8 cellular contexts compared by ENCODE assay signal in the genomic region with DNA sequence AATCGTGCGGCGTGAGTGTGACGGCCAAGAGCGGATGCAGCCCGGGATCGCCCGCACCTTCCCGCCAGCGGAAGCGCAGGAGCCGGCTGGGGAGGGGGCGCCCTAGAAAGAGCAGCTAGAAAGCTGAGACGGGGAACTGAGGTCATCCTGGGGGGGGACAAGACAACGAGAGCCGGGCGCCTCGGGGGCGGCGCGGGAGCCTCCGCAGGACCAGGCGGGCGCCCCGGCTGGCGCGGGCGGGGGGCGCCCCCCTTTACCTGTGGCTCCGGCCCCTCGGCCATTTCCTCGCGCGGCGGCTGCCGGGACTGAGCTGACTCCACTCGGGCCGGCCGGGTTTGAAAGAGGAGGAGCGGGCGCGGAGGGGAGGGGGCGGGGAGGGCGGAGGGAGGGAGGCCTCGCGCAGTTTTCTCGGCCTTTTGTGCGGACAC. TPM values are rescaled to one million over a fixed set of nuclear protein-coding genes. Genes with fewer than 3 reads are reported as not detected.
DNase-seq lines count a peak whose midpoint lies in the region; ATAC-seq and TF ChIP-seq lines count a peak whose summit lies in the region.
"Not testable (repeated sequence)": the region's sequence is repeated elsewhere in the genome, so short reads cannot be mapped to it uniquely, and the experiment has no call there.

No MANE protein-coding gene starts in this region.

- not testable (repeated sequence) for H4K8ac ChIP-seq in mesenchymal stem cell (ENCODE audit: low read length)

- H2BK15ac ChIP-seq in mesenchymal stem cell (ENCODE audit: low read depth, poor library complexity, severe bottlenecking), result not testable (repeated sequence)

- not testable (repeated sequence) for H4K91ac ChIP-seq in mesenchymal stem cell (ENCODE audit: low read length)

- CTCF ChIA-PET in RWPE1 (lab: Yijun Ruan, JAX); activated naive CD4-positive, alpha-beta T cell treated with anti-CD3 and anti-CD28 coated beads for 36 hours (lab: Charles Lee): not testable (repeated sequence)

- DNase-seq in CMK (ENCODE audit: low read depth), result peak; percentile 56
- DNase-seq in RWPE1 (ENCODE audit: low spot score), result peak; percentile 48
- DNase-seq in activated naive CD4-positive, alpha-beta T cell treated with anti-CD3 and anti-CD28 coated beads for 36 hours, result peak; percentile 66
- DNase-seq in fibroblast of gingiva (ENCODE audit: low read depth), result peak; percentile 14
- DNase-seq in mesenchymal stem cell, result peak; percentile 55
- DNase-seq in stimulated activated CD4-positive, alpha-beta T cell treated with anti-CD3 and anti-CD28 coated beads, Interleukin-4, amount 100 ng/mL, for 48 hours (ENCODE audit: low read depth in 2 of 2), result peak; percentile 28 to 44

- H3K27ac ChIP-seq in HUES64 (ENCODE audit: low read depth, low read length) (peak overlapping the region; percentile 96; the same call in 1 of the 2 replicates), RWPE1 (peak overlapping the region; percentile 81)
- not testable (repeated sequence) for H3K27ac ChIP-seq in mesenchymal stem cell (ENCODE audit: low read length, poor library complexity, severe bottlenecking)

- not testable (repeated sequence) for H3K23ac ChIP-seq in mesenchymal stem cell (ENCODE audit: low read length in 2 of 2)

- peak overlapping the region; percentile 74 for H3K4me3 Mint-ChIP-seq in activated naive CD4-positive, alpha-beta T cell treated with anti-CD3 and anti-CD28 coated beads for 36 hours

- intact Hi-C loops in activated naive CD4-positive, alpha-beta T cell treated with anti-CD3 and anti-CD28 coated beads for 36 hours (cut with micrococcal nuclease), result loop anchor here (1.0 to 10.0 kb wide), 6 partner anchors 81 to 307 kb away; a partner anchor contains a TSS

- POLR2A ChIA-PET in RWPE1 (lab: Yijun Ruan, JAX; ENCODE audit: low non-redundant PET), result interaction anchor here (0.6 kb wide), 1 partner anchor 402 kb away, joined by 7 read pairs; no protein-coding TSS in a partner anchor

- not testable (repeated sequence) for H3K9me3 Mint-ChIP-seq in activated naive CD4-positive, alpha-beta T cell treated with anti-CD3 and anti-CD28 coated beads for 36 hours

- H3K9ac ChIP-seq in HUES64 (ENCODE audit: low read depth, low read length), result peak overlapping the region; percentile 86
- peak overlapping the region; percentile 68 for H3K9ac ChIP-seq in mesenchymal stem cell (ENCODE audit: low read length)

- H2AK5ac ChIP-seq in mesenchymal stem cell (ENCODE audit: low read length, severe bottlenecking), result not testable (repeated sequence)

- peak overlapping the region in 1 of 2 experiments; percentile 80 for H3K4ac ChIP-seq in mesenchymal stem cell (ENCODE audit: low read depth in 1 of 2, low read length in 2 of 2)

- H3K4me3 ChIP-seq in HUES64 (ENCODE audit: low read length) (peak overlapping the region; percentile 78), mesenchymal stem cell (ENCODE audit: insufficient read depth in 1 of 2, low read depth in 1 of 2, low read length in 2 of 2) (peak overlapping the region; percentile 70 to 81)

- H3K4me2 ChIP-seq in mesenchymal stem cell (ENCODE audit: low read length, poor library complexity, severe bottlenecking), result peak overlapping the region; percentile 78

- H3K27me3 Mint-ChIP-seq in activated naive CD4-positive, alpha-beta T cell treated with anti-CD3 and anti-CD28 coated beads for 36 hours (ENCODE audit: low read depth), result not testable (repeated sequence)

- not testable (repeated sequence) for H3K9me3 ChIP-seq in HUES64 (ENCODE audit: insufficient read depth, low read depth, low read length); mesenchymal stem cell (ENCODE audit: control insufficient read depth, low read length)

- not testable (repeated sequence) for H3K14ac ChIP-seq in mesenchymal stem cell (ENCODE audit: low read length in 2 of 2)

- H3K79me1 ChIP-seq in mesenchymal stem cell (replicated peaks; ENCODE audit: low read length, poor library complexity, severe bottlenecking), result not testable (repeated sequence)

- under 1% methylated on average over 47 of the region's 48 CpGs for WGBS in HUES64
- WGBS in mesenchymal stem cell, result 0% methylated on average over 29 of the region's 48 CpGs

- peak overlapping the region; percentile 57 for H2BK5ac ChIP-seq in mesenchymal stem cell (ENCODE audit: low read depth, low read length, poor library complexity, severe bottlenecking)

- H3K36me3 ChIP-seq in HUES64 (ENCODE audit: insufficient read depth, low read length); mesenchymal stem cell (ENCODE audit: control insufficient read depth in 1 of 2, insufficient read depth in 2 of 2, low read depth in 1 of 2, low read length in 2 of 2): not testable (repeated sequence)

- H2BK12ac ChIP-seq in mesenchymal stem cell (ENCODE audit: low read length in 2 of 2), result not testable (repeated sequence)

- peaks cover 31% of the 10 kb centered on the region for H3K4me1 Mint-ChIP-seq in activated naive CD4-positive, alpha-beta T cell treated with anti-CD3 and anti-CD28 coated beads for 36 hours (ENCODE audit: low read depth)

- H3K36me3 Mint-ChIP-seq in activated naive CD4-positive, alpha-beta T cell treated with anti-CD3 and anti-CD28 coated beads for 36 hours (ENCODE audit: low read depth), result not testable (repeated sequence)

- peak overlapping the region; percentile 27 for H2AFZ ChIP-seq in mesenchymal stem cell (ENCODE audit: low read depth, low read length)

- H3K4me1 ChIP-seq in HUES64 (ENCODE audit: insufficient read depth, low read length), result peaks cover 63% of the 10 kb centered on the region
- H3K4me1 ChIP-seq in mesenchymal stem cell (ENCODE audit: control insufficient read depth, insufficient read depth, low read depth, low read length), result not testable (repeated sequence)

- TF ChIP-seq CTCF in RWPE1 (conservative IDR thresholded peaks at IDR 0.05; ENCODE audit: low read depth), result not testable (repeated sequence)

- peak; percentile 11 for ATAC-seq in GM21528 (IDR thresholded peaks at IDR 0.05; ENCODE audit: low FRiP score, unreplicated experiment)

- peak overlapping the region; percentile 61 for H2BK120ac ChIP-seq in mesenchymal stem cell (ENCODE audit: low read depth, low read length)

- not testable (repeated sequence) for H3K27ac Mint-ChIP-seq in activated naive CD4-positive, alpha-beta T cell treated with anti-CD3 and anti-CD28 coated beads for 36 hours

- H3K18ac ChIP-seq in mesenchymal stem cell (ENCODE audit: low read depth in 1 of 2, low read length in 2 of 2), result peak overlapping the region; percentile 43 to 82

- H3K27me3 ChIP-seq in HUES64 (ENCODE audit: insufficient read depth, low read length), result not testable (repeated sequence)
- peaks cover 11 to 16% of the 10 kb centered on the region in 2 experiments for H3K27me3 ChIP-seq in mesenchymal stem cell (ENCODE audit: control insufficient read depth in 1 of 2, insufficient read depth in 1 of 2, low read length in 2 of 2)

RNA-seq across cellular contexts. Expression of a gene that starts 56.8 kb away (rescaled TPM):
- polyA plus RNA-seq in HUES64 (2013, experiment 1 of 2), result 0.60 TPM
- polyA plus RNA-seq in HUES64 (2013, experiment 2 of 2), result 1.5 TPM
- not detected for total RNA-seq in activated naive CD4-positive, alpha-beta T cell treated with anti-CD3 and anti-CD28 coated beads for 36 hours
- polyA plus RNA-seq in mesenchymal stem cell (2013, experiment 1 of 2), result 0.08 TPM
- polyA plus RNA-seq in mesenchymal stem cell (2013, experiment 2 of 2), result 0.05 TPM

Comparison
In these comparisons a context has a peak if more than half of its experiments do, and no peak if none do; other contexts are left out.
1. DNase-seq: peak in every context shown above with its lines; median percentile 66 in activated naive CD4-positive, alpha-beta T cell treated with anti-CD3 and anti-CD28 coated beads for 36 hours; 56 in CMK; 55 in mesenchymal stem cell; 48 in RWPE1; 36 in stimulated activated CD4-positive, alpha-beta T cell treated with anti-CD3 and anti-CD28 coated beads, Interleukin-4, amount 100 ng/mL, for 48 hours; 14 in fibroblast of gingiva.